ENCODE assay signal across 8 cellular contexts in the genomic region with DNA sequence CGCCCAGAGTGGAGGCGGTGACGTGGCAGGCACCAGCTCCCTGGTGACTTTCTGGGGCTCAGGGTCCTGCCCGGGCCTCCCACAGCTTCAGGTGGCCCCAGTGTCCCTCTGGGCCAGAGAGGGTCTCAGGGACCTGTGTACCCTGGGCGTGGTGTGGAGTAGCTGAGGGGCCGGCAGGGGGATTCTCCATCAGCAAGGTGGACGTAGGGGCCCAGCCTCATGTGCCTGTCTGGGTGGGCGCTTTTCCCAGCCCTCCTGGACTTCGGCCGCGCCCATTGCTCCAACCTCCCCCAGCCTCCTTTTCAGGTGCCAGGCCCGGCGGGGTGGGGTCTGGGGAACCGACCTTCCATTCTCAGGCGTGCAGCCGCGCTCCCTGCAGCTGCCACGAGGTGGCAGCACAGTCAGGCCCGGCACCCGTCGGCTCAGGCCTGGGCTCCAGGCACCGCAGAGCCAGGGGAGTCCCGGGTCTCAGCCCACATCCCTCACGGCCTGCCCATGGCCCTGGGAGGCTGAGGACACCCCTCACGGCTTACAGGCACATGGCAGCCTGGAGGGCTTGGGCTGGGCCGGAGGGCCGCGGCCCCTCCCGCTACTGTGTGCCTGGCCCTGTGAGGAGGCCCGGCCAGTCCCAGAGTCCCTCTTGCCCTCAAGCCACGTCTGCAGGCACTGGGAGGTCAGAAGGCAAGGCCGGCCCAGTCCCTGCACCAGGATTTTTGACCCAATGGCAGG. TPM values are rescaled to one million over a fixed set of nuclear protein-coding genes. Genes with fewer than 3 reads are reported as not detected.
DNase-seq lines count a peak whose midpoint lies in the region; ATAC-seq, FAIRE-seq and TF ChIP-seq lines count a peak whose summit lies in the region.

No MANE protein-coding gene starts in this region.

- H3K27ac Mint-ChIP-seq in CD14-positive monocyte, result no peak overlapping the region

- POLR2A ChIA-PET in HEK293 (lab: Yijun Ruan, JAX), result no interaction called here

- intact Hi-C loops in CD14-positive monocyte (cut with micrococcal nuclease), result loop anchor here in 1 of 2 donors (2.0 to 5.0 kb wide), 2 partner anchors 312 to 369 kb away; a partner anchor contains a TSS
- intact Hi-C loops in ovary (cut with DNase I), result loop anchor here (2.0 to 10.0 kb wide), 6 partner anchors 314 to 372 kb away; a partner anchor contains a TSS
- intact Hi-C loops in transverse colon (cut with DNase I; ENCODE audit: low total_unique reads), result loop anchor here (5.0 kb wide), 2 partner anchors 314 to 374 kb away; no protein-coding TSS in a partner anchor

- no peak for FAIRE-seq in RCC 7860 (lab: Jason Lieb, UNC)

- in situ Hi-C loops in transverse colon (cut with MboI; ENCODE audit: low pct_ligation_motif_present in 1 of 4, low pct_unique_long_range_greater_than_20kb in 1 of 4, low sequenced_read_pairs in 3 of 4), result loop anchor here in 2 of 4 donors (25.0 kb wide), 1 partner anchor 309 kb away; no protein-coding TSS in a partner anchor

- ATAC-seq in gastroesophageal sphincter, result peak; percentile 54

- H3K9me3 Mint-ChIP-seq in CD14-positive monocyte, result no peaks in the 10 kb centered on the region

- CTCF ChIA-PET in HEK293 (lab: Yijun Ruan, JAX), result interaction anchor here (0.6 to 1.3 kb wide), 4 partner anchors 9 to 372 kb away, joined by 3 to 5 read pairs (median 3); no protein-coding TSS in a partner anchor

- peak; percentile 58 for DNase-seq in CD14-positive monocyte (ENCODE audit: low spot score)
- peak; percentile 6 for DNase-seq in RCC 7860 (ENCODE audit: low spot score)
- DNase-seq in activated effector memory CD4-positive, alpha-beta T cell treated with anti-CD3 and anti-CD28 coated beads, Interleukin-2, amount 50 U/mL, for 16 hours, result peak; percentile 85
- DNase-seq in ovary, result peak in 4 of 5 donors; percentile 53 to 75 (median 68)
- DNase-seq in transverse colon, result peak; percentile 69
- DNase-seq in dedifferentiated amniotic fluid mesenchymal stem cell (ENCODE audit: extremely low spot score), result no peak

- H3K36me3 ChIP-seq in HEK293 (ENCODE audit: control insufficient read depth in 2 of 2, insufficient read depth in 1 of 2, low read length in 2 of 2), result no peaks in the 10 kb centered on the region
- H3K36me3 ChIP-seq in gastroesophageal sphincter, result no peaks in the 10 kb centered on the region
- H3K36me3 ChIP-seq in ovary, result no peaks in the 10 kb centered on the region
- no peaks in the 10 kb centered on the region for H3K36me3 ChIP-seq in transverse colon

- WGBS in gastroesophageal sphincter (ENCODE audit: low coverage in 1 of 2), 2 donors, result no CpG with 5 or more reads among the region's 32 CpGs
- 14 to 18% (median 14%) methylated on average over 13 to 32 of the region's 32 CpGs for WGBS in ovary, 3 donors
- 25% methylated on average over 21 of the region's 32 CpGs; no CpG with 5 or more reads in 1 of the 2 donors for WGBS in transverse colon (ENCODE audit: low coverage in 1 of 2), 2 donors

- H3K27ac ChIP-seq in HEK293 (ENCODE audit: extremely low read depth, low read depth, low read length) (no peak overlapping the region), gastroesophageal sphincter (no peak overlapping the region), ovary (no peak overlapping the region), transverse colon (peak overlapping the region in 1 of 4 donors; percentile 14)

- TF ChIP-seq EP300 in gastroesophageal sphincter (IDR thresholded peaks at IDR 0.05), result no peak
- no peak for TF ChIP-seq EP300 in ovary (IDR thresholded peaks at IDR 0.05)
- no peak for TF ChIP-seq EP300 in transverse colon (IDR thresholded peaks at IDR 0.05; ENCODE audit: low read depth)

- H3K27me3 ChIP-seq in gastroesophageal sphincter, result peaks cover 65% of the 10 kb centered on the region
- no peaks in the 10 kb centered on the region for H3K27me3 ChIP-seq in ovary
- peaks cover 32% of the 10 kb centered on the region for H3K27me3 ChIP-seq in transverse colon

- TF ChIP-seq POLR2A in gastroesophageal sphincter (IDR thresholded peaks at IDR 0.05) (no peak), ovary (IDR thresholded peaks at IDR 0.05) (no peak), transverse colon (IDR thresholded peaks at IDR 0.05) (no peak)

- H3K36me3 Mint-ChIP-seq in CD14-positive monocyte, result no peaks in the 10 kb centered on the region

- H3K4me1 ChIP-seq in HEK293 (ENCODE audit: control insufficient read depth, insufficient read depth, low read length) (no peaks in the 10 kb centered on the region), gastroesophageal sphincter (peaks cover 0 to 11% (median 0%) of the 10 kb centered on the region in 3 donors), ovary (ENCODE audit: insufficient read depth) (no peaks in the 10 kb centered on the region), transverse colon (peaks cover 10 to 26% (median 21%) of the 10 kb centered on the region in 4 donors)

- H3K9me3 ChIP-seq in HEK293 (ENCODE audit: control insufficient read depth, insufficient read depth, low read depth, low read length) (no peaks in the 10 kb centered on the region), gastroesophageal sphincter (no peaks in the 10 kb centered on the region), ovary (no peaks in the 10 kb centered on the region), transverse colon (no peaks in the 10 kb centered on the region)

- H3K27me3 Mint-ChIP-seq in CD14-positive monocyte (ENCODE audit: low read depth in 3 of 3), result peaks cover 2 to 4% (median 3%) of the 10 kb centered on the region in 3 donors

- no peaks in the 10 kb centered on the region for H3K4me1 Mint-ChIP-seq in CD14-positive monocyte

- no peak overlapping the region for H3K4me3 Mint-ChIP-seq in CD14-positive monocyte

- TF ChIP-seq CTCF in CD14-positive monocyte (IDR thresholded peaks at IDR 0.05) (peak; percentile 94), HEK293 (tag by site-specific recombination; IDR thresholded peaks at IDR 0.05) (peak; percentile 79), gastroesophageal sphincter (IDR thresholded peaks at IDR 0.05) (peak in 3 of 4 experiments; percentile 78 to 97 (median 90)), ovary (IDR thresholded peaks at IDR 0.05) (peak; percentile 74 to 86 (median 78)), transverse colon (IDR thresholded peaks at IDR 0.05) (peak; percentile 87 to 97 (median 95))

- H3K4me3 ChIP-seq in HEK293 (ENCODE audit: low read depth, low read length) (no peak overlapping the region), gastroesophageal sphincter (no peak overlapping the region), ovary (no peak overlapping the region), transverse colon (no peak overlapping the region)

TF ChIP-seq in HEK293, 187 proteins besides CTCF, POLR2A, EP300 and RAD21 (continues in another document):
- TF ChIP-seq BCL11A (tag by site-specific recombination; IDR thresholded peaks at IDR 0.05; ENCODE audit: low read depth) (no peak), ZNF311 (tag by site-specific recombination; IDR thresholded peaks at IDR 0.05; ENCODE audit: borderline replicate concordance) (no peak), ZSCAN30 (tag by site-specific recombination; IDR thresholded peaks at IDR 0.05) (peak; percentile 56; the same call in 1 of the 2 replicates), ZBTB48 (tag by site-specific recombination; IDR thresholded peaks at IDR 0.05) (no peak; the same call in 1 of the 2 replicates)
- TF ChIP-seq, protein P1, sequence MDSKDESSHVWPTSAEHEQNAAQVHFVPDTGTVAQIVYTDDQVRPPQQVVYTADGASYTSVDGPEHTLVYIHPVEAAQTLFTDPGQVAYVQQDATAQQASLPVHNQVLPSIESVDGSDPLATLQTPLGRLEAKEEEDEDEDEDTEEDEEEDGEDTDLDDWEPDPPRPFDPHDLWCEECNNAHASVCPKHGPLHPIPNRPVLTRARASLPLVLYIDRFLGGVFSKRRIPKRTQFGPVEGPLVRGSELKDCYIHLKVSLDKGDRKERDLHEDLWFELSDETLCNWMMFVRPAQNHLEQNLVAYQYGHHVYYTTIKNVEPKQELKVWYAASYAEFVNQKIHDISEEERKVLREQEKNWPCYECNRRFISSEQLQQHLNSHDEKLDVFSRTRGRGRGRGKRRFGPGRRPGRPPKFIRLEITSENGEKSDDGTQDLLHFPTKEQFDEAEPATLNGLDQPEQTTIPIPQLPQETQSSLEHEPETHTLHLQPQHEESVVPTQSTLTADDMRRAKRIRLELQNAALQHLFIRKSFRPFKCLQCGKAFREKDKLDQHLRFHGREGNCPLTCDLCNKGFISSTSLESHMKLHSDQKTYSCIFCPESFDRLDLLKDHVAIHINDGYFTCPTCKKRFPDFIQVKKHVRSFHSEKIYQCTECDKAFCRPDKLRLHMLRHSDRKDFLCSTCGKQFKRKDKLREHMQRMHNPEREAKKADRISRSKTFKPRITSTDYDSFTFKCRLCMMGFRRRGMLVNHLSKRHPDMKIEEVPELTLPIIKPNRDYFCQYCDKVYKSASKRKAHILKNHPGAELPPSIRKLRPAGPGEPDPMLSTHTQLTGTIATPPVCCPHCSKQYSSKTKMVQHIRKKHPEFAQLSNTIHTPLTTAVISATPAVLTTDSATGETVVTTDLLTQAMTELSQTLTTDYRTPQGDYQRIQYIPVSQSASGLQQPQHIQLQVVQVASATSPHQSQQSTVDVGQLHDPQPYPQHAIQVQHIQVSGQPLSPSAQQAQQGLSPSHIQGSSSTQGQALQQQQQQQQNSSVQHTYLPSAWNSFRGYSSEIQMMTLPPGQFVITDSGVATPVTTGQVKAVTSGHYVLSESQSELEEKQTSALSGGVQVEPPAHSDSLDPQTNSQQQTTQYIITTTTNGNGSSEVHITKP (tag by site-specific recombination; IDR thresholded peaks at IDR 0.05), result peak; percentile 31; the same call in 1 of the 2 replicates
- TF ChIP-seq, protein P2, sequence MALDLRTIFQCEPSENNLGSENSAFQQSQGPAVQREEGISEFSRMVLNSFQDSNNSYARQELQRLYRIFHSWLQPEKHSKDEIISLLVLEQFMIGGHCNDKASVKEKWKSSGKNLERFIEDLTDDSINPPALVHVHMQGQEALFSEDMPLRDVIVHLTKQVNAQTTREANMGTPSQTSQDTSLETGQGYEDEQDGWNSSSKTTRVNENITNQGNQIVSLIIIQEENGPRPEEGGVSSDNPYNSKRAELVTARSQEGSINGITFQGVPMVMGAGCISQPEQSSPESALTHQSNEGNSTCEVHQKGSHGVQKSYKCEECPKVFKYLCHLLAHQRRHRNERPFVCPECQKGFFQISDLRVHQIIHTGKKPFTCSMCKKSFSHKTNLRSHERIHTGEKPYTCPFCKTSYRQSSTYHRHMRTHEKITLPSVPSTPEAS (tag by site-specific recombination; IDR thresholded peaks at IDR 0.05), result no peak

RNA-seq across cellular contexts. Expression of a gene that starts 19.9 kb away (rescaled TPM):
- polyA plus RNA-seq in CD14-positive monocyte (not detected), ovary (under 1 TPM; 0.02 TPM)
- total RNA-seq in gastroesophageal sphincter (100 to 1,000 TPM in 1 of 4 donors, 1 to 10 TPM in 1, under 1 TPM in 2; 0.13 to 199 (median 0.60) TPM), ovary (10 to 100 TPM in 1 of 7 donors, 1 to 10 TPM in 3, under 1 TPM in 2, not detected in 1; 0.05 to 35.3 (median 2.6) TPM), transverse colon (100 to 1,000 TPM in 2 of 4 donors, 10 to 100 TPM in 2; 58.0 to 825 (median 85.6) TPM)

RNA-seq across cellular contexts. Expression of a gene that starts 45.2 kb away (rescaled TPM):
- polyA plus RNA-seq in CD14-positive monocyte (not detected), ovary (not detected)
- total RNA-seq in gastroesophageal sphincter (under 1 TPM in 2 of 4 donors, not detected in 2; 0.02 to 0.31 TPM), ovary (under 1 TPM in 1 of 7 donors, not detected in 6; 0.03 TPM), transverse colon (not detected)
